ENCODE assay signal across 19 cellular contexts in the genomic region with DNA sequence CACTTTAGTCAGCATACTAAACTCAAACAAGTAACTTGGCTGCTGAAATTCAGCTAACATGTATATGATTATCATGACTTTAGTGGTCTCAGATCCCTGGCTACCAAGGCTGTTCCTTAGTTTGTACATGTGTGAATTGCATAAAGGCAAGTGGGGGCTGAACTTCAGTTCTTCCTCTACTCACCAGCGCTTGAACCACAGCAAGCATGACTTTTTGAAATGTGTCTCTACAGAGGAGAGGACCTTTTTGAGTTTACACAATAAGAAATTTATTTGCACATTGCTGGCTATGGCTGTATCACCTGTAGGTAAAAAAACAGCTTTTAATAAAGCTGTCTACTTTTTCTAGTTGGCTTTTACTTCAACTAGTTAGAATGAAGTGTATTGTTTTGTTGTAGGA. TPM values are rescaled to one million over a fixed set of nuclear protein-coding genes. Genes with fewer than 3 reads are reported as not detected.
A peak's percentile ranks its signal among the peaks of the same experiment; 100 is the strongest.
DNase-seq lines count a peak whose midpoint lies in the region; ATAC-seq and FAIRE-seq lines count a peak whose summit lies in the region.
"Had no signal": no experiment of that assay in that cellular context is flagged by ENCODE, and none has a peak within 500 bp of the region (broad histone marks: within the 10 kb centered on the region; RNA-seq: fewer than 3 reads in every experiment).

No MANE protein-coding gene starts in this region.

- peaks cover 92% of the 10 kb centered on the region for H3K4me1 Mint-ChIP-seq in activated naive CD4-positive, alpha-beta T cell treated with anti-CD3 and anti-CD28 coated beads, Interleukin-2, amount 50 U/mL, for 24 hours
- H3K4me1 Mint-ChIP-seq in activated naive CD8-positive, alpha-beta T cell treated with anti-CD3 and anti-CD28 coated beads, Interleukin-2, amount 50 U/mL, for 24 hours: peaks cover 68% of the 10 kb centered on the region
- peaks cover 36 to 61% of the 10 kb centered on the region in 2 donors for H3K4me1 Mint-ChIP-seq in natural killer cell treated with Interleukin-12 subunit alpha and Interleukin-12 subunit beta and Interleukin-15 and Interleukin-18, amount 100 ng/mL, for 72 hours (ENCODE audit: low read depth in 2 of 2)

- no peak for ATAC-seq in activated naive CD4-positive, alpha-beta T cell treated with anti-CD3 and anti-CD28 coated beads, Interleukin-2, amount 50 U/mL, for 72 hours
- no peak for ATAC-seq in activated naive CD8-positive, alpha-beta T cell treated with anti-CD3 and anti-CD28 coated beads, Interleukin-2, amount 50 U/mL, for 24 hours
- no peak for ATAC-seq in natural killer cell treated with Interleukin-12 subunit alpha and Interleukin-12 subunit beta and Interleukin-15 and Interleukin-18, amount 100 ng/mL, for 72 hours
- ATAC-seq: A549 had no signal

- FAIRE-seq in GM18507 (lab: Jason Lieb, UNC) (peak; percentile 60), frontal cortex (lab: Jason Lieb, UNC) (no peak)
- FAIRE-seq: A549 had no signal

- no peak for DNase-seq in activated naive CD4-positive, alpha-beta T cell treated with anti-CD3 and anti-CD28 coated beads, Interleukin-2, amount 50 U/mL, for 72 hours (ENCODE audit: low spot score in 2 of 2)
- DNase-seq in GM18507 (ENCODE audit: extremely low spot score, insufficient read length, low read depth) (no peak), GF-D8 (lab: John Stamatoyannopoulos, UW) (no peak), NOMO-1 (lab: John Stamatoyannopoulos, UW; ENCODE audit: unreplicated experiment in 2 of 2) (no peak), frontal cortex (ENCODE audit: low spot score in 2 of 2) (no peak)
- DNase-seq in activated naive CD8-positive, alpha-beta T cell treated with anti-CD3 and anti-CD28 coated beads, Interleukin-2, amount 50 U/mL, for 24 hours: no peak
- DNase-seq in natural killer cell treated with Interleukin-12 subunit alpha and Interleukin-12 subunit beta and Interleukin-15 and Interleukin-18, amount 100 ng/mL, for 72 hours (ENCODE audit: low spot score): no peak
- DNase-seq: C1 segment of cervical spinal cord, H9, Kasumi-1, MM.1S, NCI-H1105 treated with DMSO at 0.1 percent for 48 hours, NCI-H187, NCI-H446, PC-9 had no signal

- no peak overlapping the region for H3K27ac Mint-ChIP-seq in activated naive CD4-positive, alpha-beta T cell treated with anti-CD3 and anti-CD28 coated beads, Interleukin-2, amount 50 U/mL, for 24 hours
- H3K27ac Mint-ChIP-seq in activated naive CD4-positive, alpha-beta T cell treated with anti-CD3 and anti-CD28 coated beads, Interleukin-2, amount 50 U/mL, for 72 hours: no peak overlapping the region
- H3K27ac Mint-ChIP-seq in activated naive CD8-positive, alpha-beta T cell treated with anti-CD3 and anti-CD28 coated beads, Interleukin-2, amount 50 U/mL, for 24 hours: peak overlapping the region; percentile 36
- H3K27ac Mint-ChIP-seq in natural killer cell treated with Interleukin-12 subunit alpha and Interleukin-12 subunit beta and Interleukin-15 and Interleukin-18, amount 100 ng/mL, for 72 hours: peak overlapping the region; percentile 40 to 60
- H3K27ac Mint-ChIP-seq: H9 had no signal

- H3K36me3 Mint-ChIP-seq in activated naive CD4-positive, alpha-beta T cell treated with anti-CD3 and anti-CD28 coated beads, Interleukin-2, amount 50 U/mL, for 24 hours: peaks cover 12% of the 10 kb centered on the region
- peaks cover 0 to 17% of the 10 kb centered on the region in 2 donors for H3K36me3 Mint-ChIP-seq in activated naive CD4-positive, alpha-beta T cell treated with anti-CD3 and anti-CD28 coated beads, Interleukin-2, amount 50 U/mL, for 72 hours
- peaks cover 18% of the 10 kb centered on the region for H3K36me3 Mint-ChIP-seq in activated naive CD8-positive, alpha-beta T cell treated with anti-CD3 and anti-CD28 coated beads, Interleukin-2, amount 50 U/mL, for 24 hours (ENCODE audit: low read depth)
- peaks cover 5% of the 10 kb centered on the region for H3K36me3 Mint-ChIP-seq in natural killer cell treated with Interleukin-12 subunit alpha and Interleukin-12 subunit beta and Interleukin-15 and Interleukin-18, amount 100 ng/mL, for 72 hours
- H3K36me3 Mint-ChIP-seq: IgD-negative memory B cell had no signal

- H3K27me3 Mint-ChIP-seq in activated naive CD4-positive, alpha-beta T cell treated with anti-CD3 and anti-CD28 coated beads, Interleukin-2, amount 50 U/mL, for 24 hours: no peaks in the 10 kb centered on the region
- H3K27me3 Mint-ChIP-seq in activated naive CD8-positive, alpha-beta T cell treated with anti-CD3 and anti-CD28 coated beads, Interleukin-2, amount 50 U/mL, for 24 hours: no peaks in the 10 kb centered on the region
- no peaks in the 10 kb centered on the region for H3K27me3 Mint-ChIP-seq in natural killer cell treated with Interleukin-12 subunit alpha and Interleukin-12 subunit beta and Interleukin-15 and Interleukin-18, amount 100 ng/mL, for 72 hours
- H3K27me3 Mint-ChIP-seq: IgD-negative memory B cell had no signal

- no peaks in the 10 kb centered on the region for H3K9me3 Mint-ChIP-seq in activated naive CD4-positive, alpha-beta T cell treated with anti-CD3 and anti-CD28 coated beads, Interleukin-2, amount 50 U/mL, for 24 hours
- no peaks in the 10 kb centered on the region for H3K9me3 Mint-ChIP-seq in activated naive CD4-positive, alpha-beta T cell treated with anti-CD3 and anti-CD28 coated beads, Interleukin-2, amount 50 U/mL, for 72 hours
- no peaks in the 10 kb centered on the region for H3K9me3 Mint-ChIP-seq in activated naive CD8-positive, alpha-beta T cell treated with anti-CD3 and anti-CD28 coated beads, Interleukin-2, amount 50 U/mL, for 24 hours
- H3K9me3 Mint-ChIP-seq in natural killer cell treated with Interleukin-12 subunit alpha and Interleukin-12 subunit beta and Interleukin-15 and Interleukin-18, amount 100 ng/mL, for 72 hours: no peaks in the 10 kb centered on the region
- H3K9me3 Mint-ChIP-seq: H9, IgD-negative memory B cell had no signal

- H3K4me3 Mint-ChIP-seq in activated naive CD4-positive, alpha-beta T cell treated with anti-CD3 and anti-CD28 coated beads, Interleukin-2, amount 50 U/mL, for 24 hours: peak overlapping the region; percentile 32
- no peak overlapping the region for H3K4me3 Mint-ChIP-seq in activated naive CD8-positive, alpha-beta T cell treated with anti-CD3 and anti-CD28 coated beads, Interleukin-2, amount 50 U/mL, for 24 hours
- H3K4me3 Mint-ChIP-seq in natural killer cell treated with Interleukin-12 subunit alpha and Interleukin-12 subunit beta and Interleukin-15 and Interleukin-18, amount 100 ng/mL, for 72 hours: peak overlapping the region; percentile 53
- H3K4me3 Mint-ChIP-seq: H9 had no signal

RNA-seq across cellular contexts. Expression of a gene that starts 48.8 kb away (rescaled TPM):
- 10 to 100 TPM; 41.0 to 86.0 TPM for total RNA-seq in activated naive CD4-positive, alpha-beta T cell treated with anti-CD3 and anti-CD28 coated beads, Interleukin-2, amount 50 U/mL, for 72 hours
- total RNA-seq in natural killer cell treated with Interleukin-12 subunit alpha and Interleukin-12 subunit beta and Interleukin-15 and Interleukin-18, amount 100 ng/mL, for 72 hours: 100 to 1,000 TPM in 1 of 2 donors, 10 to 100 TPM in 1; 67.0 to 109 TPM
- total RNA-seq in frontal cortex: 6.1 TPM
- total RNA-seq: HT-29 had no signal

Comparison
In these comparisons a context has a peak if more than half of its experiments do, and no peak if none do; other contexts are left out.
1. H3K27ac Mint-ChIP-seq: peak in activated naive CD8-positive, alpha-beta T cell treated with anti-CD3 and anti-CD28 coated beads, Interleukin-2, amount 50 U/mL, for 24 hours (single experiment) and natural killer cell treated with Interleukin-12 subunit alpha and Interleukin-12 subunit beta and Interleukin-15 and Interleukin-18, amount 100 ng/mL, for 72 hours (2 of 2); none in activated naive CD4-positive, alpha-beta T cell treated with anti-CD3 and anti-CD28 coated beads, Interleukin-2, amount 50 U/mL, for 24 hours (single experiment) and activated naive CD4-positive, alpha-beta T cell treated with anti-CD3 and anti-CD28 coated beads, Interleukin-2, amount 50 U/mL, for 72 hours (0 of 2).